ENCODE assay signal across 32 cellular contexts in the genomic region with DNA sequence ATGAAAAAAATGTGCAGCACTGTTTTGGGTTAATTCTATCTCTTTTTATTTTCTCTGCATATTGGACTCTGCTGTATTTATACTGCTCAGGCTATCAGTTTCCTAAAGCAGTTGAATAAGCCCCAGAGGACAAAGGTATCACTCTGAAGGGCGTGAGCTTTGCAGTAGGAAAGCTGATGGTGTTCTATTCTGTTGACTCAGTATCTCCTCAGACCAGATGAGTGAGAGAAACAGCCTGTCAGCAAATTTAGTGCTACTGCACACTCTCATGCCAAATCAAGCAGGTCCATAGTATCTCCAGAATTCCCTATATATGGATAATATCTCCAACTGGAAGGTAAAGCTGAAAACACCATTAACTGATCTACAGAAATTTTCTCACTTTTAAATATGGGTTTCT.
"Had no signal": no experiment of that assay in that cellular context is flagged by ENCODE, and none has a peak within 500 bp of the region (broad histone marks: within the 10 kb centered on the region; RNA-seq: fewer than 3 reads in every experiment).

No MANE protein-coding gene starts in this region.

- FAIRE-seq: bronchial epithelial cell, TTC549 had no signal

- H3K4me3 Mint-ChIP-seq: activated CD4-positive, alpha-beta T cell treated with anti-CD3 and anti-CD28 coated beads, Interleukin-2, amount 10 ng/mL, durations not matched to agents 24 days and 14 days; activated CD8-positive, alpha-beta T cell treated with anti-CD3 and anti-CD28 coated beads for 36 hours; activated naive CD4-positive, alpha-beta T cell treated with anti-CD3 and anti-CD28 coated beads, Interleukin-2, amount 10 ng/mL, durations not matched to agents 7 days and 5 days; activated naive CD8-positive, alpha-beta T cell; activated naive CD8-positive, alpha-beta T cell treated with anti-CD3 and anti-CD28 coated beads, Interleukin-2, amount 50 U/mL, for 24 hours; activated T-helper 1 cell treated with anti-CD3 and anti-CD28 coated beads, Interleukin-12 subunit alpha, Interleukin-12 subunit beta, Interleukin-2, Interleukin-4 antibody, amounts not matched to agents 30 ng/mL and 10 ng/mL and 1 ng/mL, durations not matched to agents 14 hours and 24 hours and 36 hours; brain; T-helper 1 cell treated with Interleukin-12 subunit alpha and Interleukin-12 subunit beta and Interleukin-4 antibody, amounts not matched to agents 30 μg/mL and 1 μg/mL, for 36 hours; T-helper 2 cell treated with Interferon-gamma antibody and Interleukin-4, amounts not matched to agents 5 μg/mL and 100 μg/mL, for 36 hours had no signal

- DNase-seq: activated CD4-positive, alpha-beta T cell treated with anti-CD3 and anti-CD28 coated beads, Interleukin-2, amount 10 ng/mL, durations not matched to agents 24 days and 14 days; activated CD4-positive, alpha-beta T cell treated with anti-CD3 and anti-CD28 coated beads, Interleukin-2, amount 50 U/mL, for 4 hours; activated CD8-positive, alpha-beta T cell treated with anti-CD3 and anti-CD28 coated beads for 36 hours; activated naive CD4-positive, alpha-beta T cell treated with anti-CD3 and anti-CD28 coated beads, Interleukin-2, amount 10 ng/mL, durations not matched to agents 7 days and 5 days; activated naive CD8-positive, alpha-beta T cell treated with anti-CD3 and anti-CD28 coated beads, Interleukin-2, amount 50 U/mL, for 24 hours; activated T-cell treated with anti-CD3 and anti-CD28 coated beads, Interleukin-2, amount 50 U/mL, for 1 hour; anterior cingulate cortex; caudate nucleus; Karpas-422; KBM-7; MG63; NCI-H1048; NCI-H1105 treated with DMSO at 0.1 percent for 48 hours; NCI-H1436; NCI-H1694; NCI-H1930; NCI-H2107; NCI-H2171; NCI-H510A; NCI-H526; NCI-H774; SHP77; SJCRH30 had no signal

- ATAC-seq: activated CD8-positive, alpha-beta T cell treated with anti-CD3 and anti-CD28 coated beads for 36 hours; activated naive CD8-positive, alpha-beta T cell treated with anti-CD3 and anti-CD28 coated beads, Interleukin-2, amount 50 U/mL, for 24 hours; Panc1 had no signal

- H3K27ac ChIP-seq: SJCRH30, SK-N-MC had no signal

- H3K36me3 Mint-ChIP-seq: activated naive CD4-positive, alpha-beta T cell treated with anti-CD3 and anti-CD28 coated beads, Interleukin-2, amount 10 ng/mL, durations not matched to agents 7 days and 5 days; activated naive CD8-positive, alpha-beta T cell; brain had no signal

- H3K9me3 ChIP-seq: MG63, SJCRH30 had no signal

- H3K9me3 Mint-ChIP-seq: activated CD4-positive, alpha-beta T cell treated with anti-CD3 and anti-CD28 coated beads, Interleukin-2, amount 10 ng/mL, durations not matched to agents 24 days and 14 days; activated CD8-positive, alpha-beta T cell treated with anti-CD3 and anti-CD28 coated beads for 36 hours; activated naive CD4-positive, alpha-beta T cell treated with anti-CD3 and anti-CD28 coated beads, Interleukin-2, amount 10 ng/mL, durations not matched to agents 7 days and 5 days; activated naive CD8-positive, alpha-beta T cell treated with anti-CD3 and anti-CD28 coated beads, Interleukin-2, amount 50 U/mL, for 24 hours; activated T-helper 1 cell treated with anti-CD3 and anti-CD28 coated beads, Interleukin-12 subunit alpha, Interleukin-12 subunit beta, Interleukin-2, Interleukin-4 antibody, amounts not matched to agents 30 ng/mL and 10 ng/mL and 1 ng/mL, durations not matched to agents 14 hours and 24 hours and 36 hours; brain; T-helper 1 cell treated with Interleukin-12 subunit alpha and Interleukin-12 subunit beta and Interleukin-4 antibody, amounts not matched to agents 30 μg/mL and 1 μg/mL, for 36 hours; T-helper 2 cell treated with Interferon-gamma antibody and Interleukin-4, amounts not matched to agents 5 μg/mL and 100 μg/mL, for 36 hours had no signal

- H3K4me1 ChIP-seq: SJCRH30 had no signal

- H3K4me1 Mint-ChIP-seq: activated CD4-positive, alpha-beta T cell treated with anti-CD3 and anti-CD28 coated beads, Interleukin-2, amount 10 ng/mL, durations not matched to agents 24 days and 14 days; activated naive CD4-positive, alpha-beta T cell treated with anti-CD3 and anti-CD28 coated beads, Interleukin-2, amount 10 ng/mL, durations not matched to agents 7 days and 5 days; activated naive CD8-positive, alpha-beta T cell treated with anti-CD3 and anti-CD28 coated beads, Interleukin-2, amount 50 U/mL, for 24 hours; brain had no signal

- H3K4me3 ChIP-seq: MG63, SJCRH30, SK-N-MC had no signal

- H3K27me3 Mint-ChIP-seq: activated CD4-positive, alpha-beta T cell treated with anti-CD3 and anti-CD28 coated beads, Interleukin-2, amount 10 ng/mL, durations not matched to agents 24 days and 14 days; activated CD8-positive, alpha-beta T cell treated with anti-CD3 and anti-CD28 coated beads for 36 hours; activated naive CD4-positive, alpha-beta T cell treated with anti-CD3 and anti-CD28 coated beads, Interleukin-2, amount 10 ng/mL, durations not matched to agents 7 days and 5 days; brain had no signal

- H3K36me3 ChIP-seq: MG63, SJCRH30 had no signal

- H3K27ac Mint-ChIP-seq: activated CD4-positive, alpha-beta T cell treated with anti-CD3 and anti-CD28 coated beads, Interleukin-2, amount 10 ng/mL, durations not matched to agents 24 days and 14 days; activated CD8-positive, alpha-beta T cell treated with anti-CD3 and anti-CD28 coated beads for 36 hours; activated naive CD4-positive, alpha-beta T cell treated with anti-CD3 and anti-CD28 coated beads, Interleukin-2, amount 10 ng/mL, durations not matched to agents 7 days and 5 days; activated naive CD8-positive, alpha-beta T cell; activated naive CD8-positive, alpha-beta T cell treated with anti-CD3 and anti-CD28 coated beads, Interleukin-2, amount 50 U/mL, for 24 hours; activated T-helper 1 cell treated with anti-CD3 and anti-CD28 coated beads, Interleukin-12 subunit alpha, Interleukin-12 subunit beta, Interleukin-2, Interleukin-4 antibody, amounts not matched to agents 30 ng/mL and 10 ng/mL and 1 ng/mL, durations not matched to agents 14 hours and 24 hours and 36 hours; brain; T-helper 1 cell treated with Interleukin-12 subunit alpha and Interleukin-12 subunit beta and Interleukin-4 antibody, amounts not matched to agents 30 μg/mL and 1 μg/mL, for 36 hours; T-helper 2 cell treated with Interferon-gamma antibody and Interleukin-4, amounts not matched to agents 5 μg/mL and 100 μg/mL, for 36 hours had no signal

- H3K27me3 ChIP-seq: MG63, SJCRH30 had no signal
